1 cellular context compared by ENCODE assay signal in the genomic region with DNA sequence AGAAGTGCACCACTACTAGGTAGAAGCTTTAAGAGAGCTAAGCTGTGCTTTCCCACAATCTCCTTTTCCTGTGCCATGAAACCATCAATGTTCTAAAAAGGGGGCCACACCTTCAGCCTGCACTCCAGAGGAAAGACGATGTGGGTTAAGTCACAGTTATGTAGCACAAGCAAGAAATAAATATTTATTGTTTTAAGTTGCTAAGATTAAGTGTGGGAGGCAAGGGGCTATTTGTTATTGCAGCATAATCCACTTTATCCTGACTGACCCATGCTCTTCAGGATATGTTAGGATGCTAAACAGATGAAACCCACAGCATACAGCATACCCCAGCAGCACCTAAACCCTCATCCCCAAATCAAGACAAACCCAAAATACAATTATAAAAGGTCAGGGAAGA.
TF ChIP-seq lines count a peak whose summit lies in the region.

No MANE protein-coding gene starts in this region.

TF ChIP-seq in K562, 482 proteins besides CTCF, POLR2A, EP300 and RAD21 (continued from another document):
- TF ChIP-seq, protein P1, sequence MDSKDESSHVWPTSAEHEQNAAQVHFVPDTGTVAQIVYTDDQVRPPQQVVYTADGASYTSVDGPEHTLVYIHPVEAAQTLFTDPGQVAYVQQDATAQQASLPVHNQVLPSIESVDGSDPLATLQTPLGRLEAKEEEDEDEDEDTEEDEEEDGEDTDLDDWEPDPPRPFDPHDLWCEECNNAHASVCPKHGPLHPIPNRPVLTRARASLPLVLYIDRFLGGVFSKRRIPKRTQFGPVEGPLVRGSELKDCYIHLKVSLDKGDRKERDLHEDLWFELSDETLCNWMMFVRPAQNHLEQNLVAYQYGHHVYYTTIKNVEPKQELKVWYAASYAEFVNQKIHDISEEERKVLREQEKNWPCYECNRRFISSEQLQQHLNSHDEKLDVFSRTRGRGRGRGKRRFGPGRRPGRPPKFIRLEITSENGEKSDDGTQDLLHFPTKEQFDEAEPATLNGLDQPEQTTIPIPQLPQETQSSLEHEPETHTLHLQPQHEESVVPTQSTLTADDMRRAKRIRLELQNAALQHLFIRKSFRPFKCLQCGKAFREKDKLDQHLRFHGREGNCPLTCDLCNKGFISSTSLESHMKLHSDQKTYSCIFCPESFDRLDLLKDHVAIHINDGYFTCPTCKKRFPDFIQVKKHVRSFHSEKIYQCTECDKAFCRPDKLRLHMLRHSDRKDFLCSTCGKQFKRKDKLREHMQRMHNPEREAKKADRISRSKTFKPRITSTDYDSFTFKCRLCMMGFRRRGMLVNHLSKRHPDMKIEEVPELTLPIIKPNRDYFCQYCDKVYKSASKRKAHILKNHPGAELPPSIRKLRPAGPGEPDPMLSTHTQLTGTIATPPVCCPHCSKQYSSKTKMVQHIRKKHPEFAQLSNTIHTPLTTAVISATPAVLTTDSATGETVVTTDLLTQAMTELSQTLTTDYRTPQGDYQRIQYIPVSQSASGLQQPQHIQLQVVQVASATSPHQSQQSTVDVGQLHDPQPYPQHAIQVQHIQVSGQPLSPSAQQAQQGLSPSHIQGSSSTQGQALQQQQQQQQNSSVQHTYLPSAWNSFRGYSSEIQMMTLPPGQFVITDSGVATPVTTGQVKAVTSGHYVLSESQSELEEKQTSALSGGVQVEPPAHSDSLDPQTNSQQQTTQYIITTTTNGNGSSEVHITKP (IDR thresholded peaks at IDR 0.05; ENCODE audit: partially characterized antibody): no peak
TF ChIP-seq in K562: peak in this region for 1.
